ENCODE assay signal across 8 cellular contexts in the genomic region with DNA sequence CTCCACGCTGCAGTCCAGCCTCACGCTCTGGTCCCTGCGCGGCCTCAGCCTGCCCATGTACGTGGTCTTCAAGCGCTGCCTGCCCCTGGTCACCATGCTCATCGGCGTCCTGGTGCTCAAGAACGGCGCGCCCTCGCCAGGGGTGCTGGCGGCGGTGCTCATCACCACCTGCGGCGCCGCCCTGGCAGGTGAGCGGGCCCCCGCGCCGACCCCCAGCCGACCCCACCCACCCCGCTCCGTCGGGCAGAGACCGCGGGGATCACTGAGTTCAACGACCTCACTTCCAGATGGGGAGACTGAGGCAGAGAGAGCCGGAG. TPM values are rescaled to one million over a fixed set of nuclear protein-coding genes. Genes with fewer than 3 reads are reported as not detected.
A peak's percentile ranks its signal among the peaks of the same experiment; 100 is the strongest.
DNase-seq lines count a peak whose midpoint lies in the region; ATAC-seq and TF ChIP-seq lines count a peak whose summit lies in the region.

No MANE protein-coding gene starts in this region.

- H3K4me2 ChIP-seq in GM23338, result peak overlapping the region; percentile 89

- H3K79me2 ChIP-seq in GM23338 (replicated peaks; ENCODE audit: insufficient read depth), result no peaks in the 10 kb centered on the region

- H4K20me1 ChIP-seq in GM23338 (replicated peaks; ENCODE audit: insufficient read depth), result no peaks in the 10 kb centered on the region

- H2AFZ ChIP-seq in GM23338, result peak overlapping the region; percentile 91; the same call in 1 of the 2 replicates

- peaks cover 15% of the 10 kb centered on the region for H3K4me1 Mint-ChIP-seq in GM23338
- H3K4me1 Mint-ChIP-seq in T-helper 17 cell, result peaks cover 23% of the 10 kb centered on the region

- peaks cover 49% of the 10 kb centered on the region for H3K27me3 Mint-ChIP-seq in GM23338 (ENCODE audit: insufficient read depth, low read depth, poor library complexity)
- peaks cover 57% of the 10 kb centered on the region for H3K27me3 Mint-ChIP-seq in T-helper 17 cell

- H3K4me1 ChIP-seq in GM23338 (ENCODE audit: insufficient read depth) (peaks cover 20% of the 10 kb centered on the region), gastrocnemius medialis (peaks cover 8 to 29% of the 10 kb centered on the region in 2 donors)

- no peak overlapping the region for H3K27ac ChIP-seq in GM23338 (ENCODE audit: low read depth)
- no peak overlapping the region for H3K27ac ChIP-seq in gastrocnemius medialis

- H3K36me3 ChIP-seq in GM23338 (ENCODE audit: insufficient read depth), result no peaks in the 10 kb centered on the region
- no peaks in the 10 kb centered on the region for H3K36me3 ChIP-seq in gastrocnemius medialis

- DNase-seq in GM23338 (ENCODE audit: low spot score), result no peak
- DNase-seq in T-helper 17 cell, result no peak
- DNase-seq in fibroblast of the aortic adventitia (ENCODE audit: low read depth), result no peak
- DNase-seq in gastrocnemius medialis, result no peak
- no peak for DNase-seq in inferior parietal cortex (ENCODE audit: extremely low spot score)
- DNase-seq in NCI-H1436 (lab: John Stamatoyannopoulos, UW), result no peak
- no peak for DNase-seq in putamen (ENCODE audit: low spot score)

- intact Hi-C loops in gastrocnemius medialis (cut with DNase I; ENCODE audit: low total_unique reads), result no loop called here

- no peak for TF ChIP-seq CTCF in GM23338 (conservative IDR thresholded peaks at IDR 0.05; ENCODE audit: low read depth in 2 of 2)
- no peak for TF ChIP-seq CTCF in fibroblast of the aortic adventitia (IDR thresholded peaks at IDR 0.05; ENCODE audit: insufficient read depth, low read length)
- no peak for TF ChIP-seq CTCF in gastrocnemius medialis (IDR thresholded peaks at IDR 0.05 in 4 of 5, conservative IDR thresholded peaks at IDR 0.05 in 1 of 5)

- H3K27me3 ChIP-seq in GM23338 (ENCODE audit: insufficient read depth) (peaks cover 80% of the 10 kb centered on the region), gastrocnemius medialis (peaks cover 43 to 59% (median 47%) of the 10 kb centered on the region in 3 donors)

- peaks cover 5% of the 10 kb centered on the region; the same call in 1 of the 2 replicates for H3K9me2 ChIP-seq in GM23338 (ENCODE audit: insufficient read depth)

- no peaks in the 10 kb centered on the region for H3K9me3 Mint-ChIP-seq in GM23338

- ATAC-seq in GM23338, result no peak; the same call in 1 of the 3 replicates
- peak; percentile 32 for ATAC-seq in T-helper 17 cell
- peak in 1 of 2 donors; percentile 18 for ATAC-seq in gastrocnemius medialis
- no peak for ATAC-seq in HG02938 (IDR thresholded peaks at IDR 0.05; ENCODE audit: unreplicated experiment)

- H3F3A ChIP-seq in GM23338 (replicated peaks; ENCODE audit: low read depth), result peaks cover 11% of the 10 kb centered on the region

- H3K4me3 ChIP-seq in GM23338, result peak overlapping the region; percentile 68
- H3K4me3 ChIP-seq in fibroblast of the aortic adventitia (ENCODE audit: low read depth, low read length), result peak overlapping the region; percentile 56
- peak overlapping the region; percentile 4 to 68 (median 52) for H3K4me3 ChIP-seq in gastrocnemius medialis

- H3K36me3 Mint-ChIP-seq in GM23338 (ENCODE audit: low read depth) (no peaks in the 10 kb centered on the region), T-helper 17 cell (ENCODE audit: low read depth) (peaks cover 6% of the 10 kb centered on the region)

- in situ Hi-C loops in gastrocnemius medialis (cut with MboI; ENCODE audit: low sequenced_read_pairs in 4 of 4), result no loop called here

- no peak overlapping the region for H3K27ac Mint-ChIP-seq in GM23338
- H3K27ac Mint-ChIP-seq in T-helper 17 cell, result no peak overlapping the region

- H3K4me3 Mint-ChIP-seq in GM23338, result peak overlapping the region; percentile 75
- H3K4me3 Mint-ChIP-seq in T-helper 17 cell, result peak overlapping the region; percentile 88

- no peak for TF ChIP-seq POLR2A in gastrocnemius medialis (IDR thresholded peaks at IDR 0.05)

- no peaks in the 10 kb centered on the region for H3K9me3 ChIP-seq in T-helper 17 cell (ENCODE audit: control insufficient read depth, low read length, poor library complexity, severe bottlenecking)
- no peaks in the 10 kb centered on the region for H3K9me3 ChIP-seq in gastrocnemius medialis

TF ChIP-seq in GM23338, 12 proteins besides CTCF, POLR2A, EP300 and RAD21:
- TF ChIP-seq ZNF114 (CRISPR knock-in tag; IDR thresholded peaks at IDR 0.05), result no peak
- TF ChIP-seq JUNB (IDR thresholded peaks at IDR 0.05; ENCODE audit: unreplicated experiment), result no peak
- TF ChIP-seq POLR2AphosphoS5 (IDR thresholded peaks at IDR 0.05; ENCODE audit: low read depth), result no peak
- TF ChIP-seq ETS1 (IDR thresholded peaks at IDR 0.05), result no peak
- no peak for TF ChIP-seq ZNF462 (CRISPR knock-in tag; IDR thresholded peaks at IDR 0.05)

RNA-seq across cellular contexts. Expression of gene SLC35D3, which starts 0.5 kb away (rescaled TPM):
- 0.59 and 1.5 TPM in 2 replicates for total RNA-seq in GM23338 (2014; rRNA removed; shearing (Covaris generic))
- polyA plus RNA-seq in GM23338 (2016; fragmentation: Nextera tagmentation; extraction: Ambion mirVana), result 1.0 and 1.6 TPM in 2 replicates
- total RNA-seq in T-helper 17 cell, result 1 to 10 TPM in 1 of 2 donors, not detected in 1; 1.6 TPM
- not detected in 2 replicates for total RNA-seq in fibroblast of the aortic adventitia (ENCODE audit: low replicate concordance)
- total RNA-seq in gastrocnemius medialis, result not detected
